In genomic region chr12:49554266-49554665, GRCh38 we compare ENCODE assay signal across 25 cellular contexts. TPM values are rescaled to one million over a fixed set of nuclear protein-coding genes. Genes with fewer than 3 reads are reported as not detected.
"Had no signal": no experiment of that assay in that cellular context is flagged by ENCODE, and none has a peak within 500 bp of the region (broad histone marks: within the 10 kb centered on the region; RNA-seq: fewer than 3 reads in every experiment).

No MANE protein-coding gene starts in this region.

- H3K27me3 ChIP-seq: brain microvascular endothelial cell had no signal

- DNase-seq: activated CD4-positive, alpha-beta memory T cell treated with anti-CD3 and anti-CD28 coated beads for 36 hours; activated CD4-positive, alpha-beta T cell treated with anti-CD3 and anti-CD28 coated beads for 48 hours; activated gamma-delta T cell treated with Interleukin-2 at 50 U/mL for 16 hours; activated naive CD4-positive, alpha-beta T cell treated with anti-CD3 and anti-CD28 coated beads, Interleukin-2, amount 50 U/mL, for 16 hours; activated T-cell treated with anti-CD3 and anti-CD28 coated beads, Interleukin-2, amount 50 U/mL, for 4 hours; amniotic stem cell; brain microvascular endothelial cell; cortex of kidney; immature natural killer cell; kidney; natural killer cell; stimulated activated CD4-positive, alpha-beta T cell treated with anti-CD3 and anti-CD28 coated beads, Interleukin-12 subunit alpha, Interleukin-12 subunit beta, amount 100 ng/mL, for 4 hours; stimulated activated CD4-positive, alpha-beta T cell treated with anti-CD3 and anti-CD28 coated beads, Interleukin-4, amount 100 ng/mL, for 1 hour; stimulated activated naive CD8-positive, alpha-beta T cell treated with anti-CD3 and anti-CD28 coated beads, Interleukin-15, Interleukin-2, amounts not matched to agents 100 U/mL and 50 U/mL, for 24 hours; T-helper 9 cell had no signal

- H3K27me3 Mint-ChIP-seq: activated T-helper 17 cell treated with anti-CD3 and anti-CD28 coated beads, Interleukin-2, amount 50 U/mL, for 72 hours had no signal

- H3K36me3 Mint-ChIP-seq: natural killer cell had no signal

- H3K4me1 Mint-ChIP-seq: activated T-helper 17 cell treated with anti-CD3 and anti-CD28 coated beads, Interleukin-2, amount 50 U/mL, for 72 hours; natural killer cell had no signal

- H3K4me3 ChIP-seq: heart left ventricle, lower lobe of right lung, skin epidermis, thoracic aorta had no signal

- ATAC-seq: activated T-cell treated with anti-CD3 and anti-CD28 coated beads, Interleukin-2, amount 50 U/mL, for 4 hours; lower lobe of right lung; sciatic nerve; stimulated activated naive CD8-positive, alpha-beta T cell treated with anti-CD3 and anti-CD28 coated beads, Interleukin-15, Interleukin-2, amounts not matched to agents 100 U/mL and 50 U/mL, for 24 hours had no signal

- H3K27ac Mint-ChIP-seq: activated CD4-positive, alpha-beta memory T cell treated with anti-CD3 and anti-CD28 coated beads for 36 hours; endodermal cell; immature natural killer cell; natural killer cell had no signal

- H3K9me3 Mint-ChIP-seq: activated CD4-positive, alpha-beta memory T cell treated with anti-CD3 and anti-CD28 coated beads for 36 hours; activated T-cell treated with anti-CD3 and anti-CD28 coated beads, Interleukin-2, amount 50 U/mL, for 4 hours; activated T-helper 17 cell treated with anti-CD3 and anti-CD28 coated beads, Interleukin-2, amount 50 U/mL, for 72 hours; endodermal cell; immature natural killer cell; natural killer cell had no signal

- H3K4me3 Mint-ChIP-seq: activated CD4-positive, alpha-beta memory T cell treated with anti-CD3 and anti-CD28 coated beads for 36 hours; activated T-cell treated with anti-CD3 and anti-CD28 coated beads, Interleukin-2, amount 50 U/mL, for 4 hours; activated T-helper 17 cell treated with anti-CD3 and anti-CD28 coated beads, Interleukin-2, amount 50 U/mL, for 72 hours; endodermal cell; immature natural killer cell; natural killer cell had no signal

RNA-seq across cellular contexts. Expression of gene KCNH3, which starts 15.4 kb away (rescaled TPM):
- total RNA-seq: astrocyte, esophagus mucosa, osteoblast had no signal

RNA-seq across cellular contexts. Expression of gene FAM186B, which starts 51.2 kb away (rescaled TPM):
- total RNA-seq: activated CD4-positive, alpha-beta memory T cell treated with anti-CD3 and anti-CD28 coated beads for 36 hours had no signal
